In genomic region chr3:105781871-105782270, GRCh38 we compare ENCODE assay signal across 17 cellular contexts.
A peak's percentile ranks its signal among the peaks of the same experiment; 100 is the strongest.
DNase-seq lines count a peak whose midpoint lies in the region; ATAC-seq and TF ChIP-seq lines count a peak whose summit lies in the region.
"Had no signal": no experiment of that assay in that cellular context is flagged by ENCODE, and none has a peak within 500 bp of the region (broad histone marks: within the 10 kb centered on the region; RNA-seq: fewer than 3 reads in every experiment).

No MANE protein-coding gene starts in this region.

- no peaks in the 10 kb centered on the region for H3K36me3 ChIP-seq in Peyer's patch
- H3K36me3 ChIP-seq: gastrocnemius medialis, stomach had no signal

- no peak overlapping the region for H3K4me3 Mint-ChIP-seq in activated T-cell treated with anti-CD3 and anti-CD28 coated beads, Interleukin-2, amount 50 U/mL, for 24 hours
- H3K4me3 Mint-ChIP-seq in activated T-cell treated with anti-CD3 and anti-CD28 coated beads, Interleukin-2, amount 50 U/mL, for 4 hours, result no peak overlapping the region
- no peak overlapping the region for H3K4me3 Mint-ChIP-seq in T-helper 17 cell
- H3K4me3 Mint-ChIP-seq: H9 had no signal

- no peaks in the 10 kb centered on the region for H3K27me3 Mint-ChIP-seq in activated T-cell treated with anti-CD3 and anti-CD28 coated beads, Interleukin-2, amount 50 U/mL, for 24 hours
- no peaks in the 10 kb centered on the region for H3K27me3 Mint-ChIP-seq in activated T-cell treated with anti-CD3 and anti-CD28 coated beads, Interleukin-2, amount 50 U/mL, for 4 hours (ENCODE audit: low read depth)
- H3K27me3 Mint-ChIP-seq in T-helper 17 cell, result no peaks in the 10 kb centered on the region

- TF ChIP-seq POLR2A in Peyer's patch (IDR thresholded peaks at IDR 0.05), result no peak

- peaks cover 63% of the 10 kb centered on the region for H3K36me3 Mint-ChIP-seq in activated T-cell treated with anti-CD3 and anti-CD28 coated beads, Interleukin-2, amount 50 U/mL, for 24 hours (ENCODE audit: low read depth)
- peaks cover 20% of the 10 kb centered on the region for H3K36me3 Mint-ChIP-seq in activated T-cell treated with anti-CD3 and anti-CD28 coated beads, Interleukin-2, amount 50 U/mL, for 4 hours (ENCODE audit: insufficient read depth)
- no peaks in the 10 kb centered on the region for H3K36me3 Mint-ChIP-seq in T-helper 17 cell (ENCODE audit: low read depth)

- intact Hi-C loops in sciatic nerve (cut with DNase I), result no loop called here

- no peaks in the 10 kb centered on the region for H3K9me3 ChIP-seq in T-helper 17 cell (ENCODE audit: control insufficient read depth, low read length, poor library complexity, severe bottlenecking)
- no peaks in the 10 kb centered on the region for H3K9me3 ChIP-seq in Peyer's patch
- H3K9me3 ChIP-seq: A549, Caco-2, gastrocnemius medialis, stomach had no signal

- H3K27me3 ChIP-seq in Peyer's patch, result no peaks in the 10 kb centered on the region
- H3K27me3 ChIP-seq: gastrocnemius medialis, stomach had no signal

- H3K4me1 ChIP-seq in Peyer's patch, result no peaks in the 10 kb centered on the region
- H3K4me1 ChIP-seq: A549, Caco-2 had no signal

- ATAC-seq in activated T-cell treated with anti-CD3 and anti-CD28 coated beads, Interleukin-2, amount 50 U/mL, for 4 hours, result no peak
- ATAC-seq in T-helper 17 cell (no peak), sciatic nerve (peak; percentile 47)
- ATAC-seq: A549 had no signal

- TF ChIP-seq CTCF in fibroblast of mammary gland (conservative IDR thresholded peaks at IDR 0.05; ENCODE audit: control insufficient read depth, insufficient read depth, low read depth, low read length) (no peak), Peyer's patch (IDR thresholded peaks at IDR 0.05) (no peak)

- peaks cover 6% of the 10 kb centered on the region for H3K9me3 Mint-ChIP-seq in activated T-cell treated with anti-CD3 and anti-CD28 coated beads, Interleukin-2, amount 50 U/mL, for 24 hours
- no peaks in the 10 kb centered on the region for H3K9me3 Mint-ChIP-seq in activated T-cell treated with anti-CD3 and anti-CD28 coated beads, Interleukin-2, amount 50 U/mL, for 4 hours
- H3K9me3 Mint-ChIP-seq: H9 had no signal

- H3K27ac ChIP-seq in Peyer's patch, result no peak overlapping the region
- H3K27ac ChIP-seq: A549, gastrocnemius medialis, stomach had no signal

- H3K4me3 ChIP-seq in fibroblast of mammary gland (ENCODE audit: control insufficient read depth, low read depth, low read length) (no peak overlapping the region), Peyer's patch (no peak overlapping the region)
- H3K4me3 ChIP-seq: A549, gastrocnemius medialis, stomach had no signal

- DNase-seq in activated T-cell treated with anti-CD3 and anti-CD28 coated beads, Interleukin-2, amount 50 U/mL, for 24 hours, result no peak
- no peak for DNase-seq in activated T-cell treated with anti-CD3 and anti-CD28 coated beads, Interleukin-2, amount 50 U/mL, for 4 hours
- DNase-seq in T-helper 17 cell, result no peak
- peak; percentile 42 for DNase-seq in fibroblast of mammary gland (ENCODE audit: low read depth)
- no peak for DNase-seq in sciatic nerve (ENCODE audit: low spot score)
- no peak for DNase-seq in DMS79 treated with DMSO at 0.1 percent for 48 hours (lab: John Stamatoyannopoulos, UW)
- no peak for DNase-seq in NCI-H2029 treated with DMSO at 0.1 percent for 48 hours (lab: John Stamatoyannopoulos, UW)
- no peak for DNase-seq in Peyer's patch
- DNase-seq: anterior cingulate cortex, Caco-2, gastrocnemius medialis, H9, NCI-H187 treated with DMSO at 0.1 percent for 48 hours, NCI-H510A, SIG-M5, stomach had no signal

- H3K27ac Mint-ChIP-seq in activated T-cell treated with anti-CD3 and anti-CD28 coated beads, Interleukin-2, amount 50 U/mL, for 24 hours, result peak overlapping the region; percentile 48
- peak overlapping the region; percentile 39 for H3K27ac Mint-ChIP-seq in T-helper 17 cell

- H3K4me1 Mint-ChIP-seq in activated T-cell treated with anti-CD3 and anti-CD28 coated beads, Interleukin-2, amount 50 U/mL, for 24 hours (ENCODE audit: low read depth), result peaks cover 65% of the 10 kb centered on the region
- H3K4me1 Mint-ChIP-seq in activated T-cell treated with anti-CD3 and anti-CD28 coated beads, Interleukin-2, amount 50 U/mL, for 4 hours (ENCODE audit: low read depth), result peaks cover 61% of the 10 kb centered on the region
- H3K4me1 Mint-ChIP-seq in T-helper 17 cell, result peaks cover 24% of the 10 kb centered on the region
